Comparison of ENCODE assay signal across 16 cellular contexts in genomic region chr12:75471928-75472865, GRCh38. TPM values are rescaled to one million over a fixed set of nuclear protein-coding genes. Genes with fewer than 3 reads are reported as not detected.
A peak's percentile ranks its signal among the peaks of the same experiment; 100 is the strongest.
DNase-seq lines count a peak whose midpoint lies in the region; ATAC-seq, FAIRE-seq and TF ChIP-seq lines count a peak whose summit lies in the region.
"Had no signal": no experiment of that assay in that cellular context is flagged by ENCODE, and none has a peak within 500 bp of the region (broad histone marks: within the 10 kb centered on the region; RNA-seq: fewer than 3 reads in every experiment).

No MANE protein-coding gene starts in this region.

- peak; percentile 47 for FAIRE-seq in GM18507 (lab: Jason Lieb, UNC)

- H3K27me3 ChIP-seq in lower lobe of right lung (ENCODE audit: low read depth) (no peaks in the 10 kb centered on the region), breast epithelium (no peaks in the 10 kb centered on the region)
- H3K27me3 ChIP-seq: neural progenitor cell had no signal

- intact Hi-C loops in lower lobe of right lung (cut with DNase I) (no loop called here), breast epithelium (cut with DNase I; ENCODE audit: low total_unique reads) (no loop called here)

- TF ChIP-seq CTCF in lower lobe of right lung (IDR thresholded peaks at IDR 0.05) = no peak
- TF ChIP-seq CTCF in breast epithelium (IDR thresholded peaks at IDR 0.05) = no peak

- H3K4me3 ChIP-seq in lower lobe of right lung (no peak overlapping the region), breast epithelium (no peak overlapping the region)
- H3K4me3 ChIP-seq: neural progenitor cell had no signal

- ATAC-seq in HG02885 (IDR thresholded peaks at IDR 0.05; ENCODE audit: poor library complexity, unreplicated experiment) (peak; percentile 68), lower lobe of right lung (peak; percentile 40 to 61), HG03439 (IDR thresholded peaks at IDR 0.05; ENCODE audit: unreplicated experiment) (no peak), GM19463 (IDR thresholded peaks at IDR 0.05; ENCODE audit: unreplicated experiment) (no peak)
- ATAC-seq: esophagus mucosa; stimulated activated naive CD8-positive, alpha-beta T cell treated with anti-CD3 and anti-CD28 coated beads, Interleukin-15, amount 100 ng/mL, for 72 hours had no signal

- DNase-seq in GM18507 (ENCODE audit: extremely low spot score, insufficient read length, low read depth) = no peak
- peak; percentile 75 for DNase-seq in NOMO-1 treated with dmso at 0.1 percent for 144 hours (lab: John Stamatoyannopoulos, UW; ENCODE audit: unreplicated experiment)
- DNase-seq in lower lobe of right lung = no peak
- DNase-seq in breast epithelium (ENCODE audit: low spot score in 2 of 2) = no peak
- DNase-seq in DMS53 (lab: John Stamatoyannopoulos, UW) = no peak
- DNase-seq: activated CD4-positive, alpha-beta T cell treated with anti-CD3 and anti-CD28 coated beads for 1 hour; CD4-positive, alpha-beta memory T cell; H7; immature natural killer cell; stimulated activated naive CD8-positive, alpha-beta T cell treated with anti-CD3 and anti-CD28 coated beads, Interleukin-15, amount 100 ng/mL, for 72 hours had no signal

- H3K27ac ChIP-seq in lower lobe of right lung (peak overlapping the region; percentile 26), breast epithelium (no peak overlapping the region)
- H3K27ac ChIP-seq: neural progenitor cell, RWPE1 had no signal

- no peak for TF ChIP-seq POLR2A in breast epithelium (IDR thresholded peaks at IDR 0.05)

- H3K4me1 ChIP-seq in lower lobe of right lung (no peaks in the 10 kb centered on the region), breast epithelium (no peaks in the 10 kb centered on the region)
- H3K4me1 ChIP-seq: neural progenitor cell had no signal

- no peaks in the 10 kb centered on the region for H3K36me3 ChIP-seq in lower lobe of right lung
- H3K36me3 ChIP-seq in breast epithelium = no peaks in the 10 kb centered on the region
- H3K36me3 ChIP-seq: neural progenitor cell had no signal

- H3K9me3 ChIP-seq in lower lobe of right lung (no peaks in the 10 kb centered on the region), breast epithelium (no peaks in the 10 kb centered on the region)

RNA-seq across cellular contexts. Expression of gene GLIPR1, which starts 8.4 kb away (rescaled TPM):
- 52.0 TPM for total RNA-seq in lower lobe of right lung
- 10 to 100 TPM; 12.1 to 23.0 (median 17.0) TPM for total RNA-seq in breast epithelium

RNA-seq across cellular contexts. Expression of gene KRR1, which starts 39.2 kb away (rescaled TPM):
- total RNA-seq in lower lobe of right lung = 39.8 TPM
- total RNA-seq in breast epithelium = 10 to 100 TPM; 34.1 to 56.9 (median 36.4) TPM

Comparison
In these comparisons a context has a peak if more than half of its experiments do, and no peak if none do; other contexts are left out.
1. ATAC-seq: peak in HG02885 (single experiment) and lower lobe of right lung (2 of 2); none in HG03439 (single experiment) and GM19463 (single experiment).